Comparison of ENCODE assay signal across 8 cellular contexts in genomic region chr1:42681771-42682483, GRCh38. TPM values are rescaled to one million over a fixed set of nuclear protein-coding genes. Genes with fewer than 3 reads are reported as not detected.
A peak's percentile ranks its signal among the peaks of the same experiment; 100 is the strongest.
DNase-seq lines count a peak whose midpoint lies in the region; ATAC-seq and TF ChIP-seq lines count a peak whose summit lies in the region.

TSS of gene YBX1 (plus strand) at chr1:42682418. CDS start at chr1:42682566, 148 bp downstream.

- peak within 1 kb of the TSS; percentile 93 for H3K4me3 Mint-ChIP-seq in activated CD4-positive, alpha-beta T cell treated with anti-CD3 and anti-CD28 coated beads for 36 hours

- peaks cover 36% of the 10 kb centered on the region for H3K36me3 Mint-ChIP-seq in activated CD4-positive, alpha-beta T cell treated with anti-CD3 and anti-CD28 coated beads for 36 hours (ENCODE audit: low read depth)

- peak; percentile 98 for DNase-seq in Ammon's horn (ENCODE audit: low spot score)
- peak; percentile 92 for DNase-seq in GM19238 (ENCODE audit: insufficient read length, low spot score)
- peak; percentile 96 to 99 for DNase-seq in NCI-H524 (lab: John Stamatoyannopoulos, UW)
- DNase-seq in activated CD4-positive, alpha-beta T cell treated with anti-CD3 and anti-CD28 coated beads for 36 hours, result peak; percentile 96
- DNase-seq in choroid plexus epithelial cell (ENCODE audit: low read depth), result peak; percentile 99
- DNase-seq in kidney glomerular epithelial cell (lab: John Stamatoyannopoulos, UW), result peak; percentile 98
- peak; percentile 87 to 88 for DNase-seq in stimulated activated CD4-positive, alpha-beta T cell treated with anti-CD3 and anti-CD28 coated beads, Interleukin-1b, Interleukin-23, amount 100 ng/mL, for 1 hour (ENCODE audit: low read depth in 2 of 2)

- POLR2A ChIA-PET in activated CD4-positive, alpha-beta T cell treated with anti-CD3 and anti-CD28 coated beads for 36 hours (lab: Charles Lee), result interaction anchor here (0.7 to 4.3 kb wide), 10 partner anchors 9 to 348 kb away, joined by 3 to 21 read pairs (median 4); partner anchors contain the start of genes C1orf50, P3H1 and PPIH

- CTCF ChIA-PET in activated CD4-positive, alpha-beta T cell treated with anti-CD3 and anti-CD28 coated beads for 36 hours (lab: Charles Lee), result interaction anchor here (0.6 to 2.0 kb wide), 8 partner anchors 9 to 481 kb away, joined by 3 to 5 read pairs (median 3); partner anchors contain the start of genes P3H1 and PPIH

- H3K4me1 Mint-ChIP-seq in activated CD4-positive, alpha-beta T cell treated with anti-CD3 and anti-CD28 coated beads for 36 hours, result peaks cover 42% of the 10 kb centered on the region

- H3K27ac Mint-ChIP-seq in activated CD4-positive, alpha-beta T cell treated with anti-CD3 and anti-CD28 coated beads for 36 hours, result peak within 1 kb of the TSS; percentile 97

- intact Hi-C loops in activated CD4-positive, alpha-beta T cell treated with anti-CD3 and anti-CD28 coated beads for 36 hours (cut with DNase I, micrococcal nuclease), result loop anchor here (1.0 to 10.0 kb wide), 15 partner anchors 24 to 1017 kb away; partner anchors contain the start of genes FOXJ3 (in 2 of the 2), PPCS (in 2 of the 2), ZMYND12 (in 2 of the 2) and C1orf50 (in 1 of the 2)

- H3K4me3 ChIP-seq in choroid plexus epithelial cell (ENCODE audit: low read depth, low read length), result peak within 1 kb of the TSS; percentile 89

- peak; percentile 85 for ATAC-seq in HG03442 (IDR thresholded peaks at IDR 0.05; ENCODE audit: unreplicated experiment)
- ATAC-seq in activated CD4-positive, alpha-beta T cell treated with anti-CD3 and anti-CD28 coated beads for 36 hours, result peak; percentile 97

- TF ChIP-seq CTCF in choroid plexus epithelial cell (conservative IDR thresholded peaks at IDR 0.05; ENCODE audit: low read depth, low read length), result no peak

- H3K27me3 Mint-ChIP-seq in activated CD4-positive, alpha-beta T cell treated with anti-CD3 and anti-CD28 coated beads for 36 hours, result no peaks in the 10 kb centered on the region

- no peaks in the 10 kb centered on the region for H3K9me3 Mint-ChIP-seq in activated CD4-positive, alpha-beta T cell treated with anti-CD3 and anti-CD28 coated beads for 36 hours (ENCODE audit: low read depth)

RNA-seq across cellular contexts. Expression of gene YBX1, which starts in this region (rescaled TPM):
- 1,000 to 10,000 TPM; 1,224 to 1,435 TPM for total RNA-seq in activated CD4-positive, alpha-beta T cell treated with anti-CD3 and anti-CD28 coated beads for 36 hours

Comparison
In these comparisons a context has a peak if more than half of its experiments do, and no peak if none do; other contexts are left out.
1. Peak in every context shown above with its lines: DNase-seq, ATAC-seq and H3K4me3 ChIP-seq.